ENCODE assay signal across 8 cellular contexts in the genomic region with DNA sequence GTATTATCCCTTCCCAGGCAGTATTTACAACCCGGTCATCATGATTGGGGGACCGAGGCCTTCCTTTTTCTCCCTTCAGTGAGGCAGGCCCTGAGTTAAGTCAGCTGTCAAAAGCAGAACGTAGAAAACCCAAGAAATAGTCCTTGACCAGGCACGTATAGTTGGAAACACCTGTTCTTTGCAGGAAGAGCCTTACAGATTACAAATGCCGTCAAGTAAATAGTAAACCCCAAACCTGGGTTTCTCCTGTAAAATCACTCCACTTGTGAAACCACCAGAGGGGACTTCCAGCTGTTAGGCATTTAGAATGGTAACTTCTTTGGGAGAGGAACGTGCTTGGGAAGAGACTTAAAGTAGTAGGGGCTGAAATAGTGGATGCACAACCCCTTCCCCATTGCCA. TPM values are rescaled to one million over a fixed set of nuclear protein-coding genes. Genes with fewer than 3 reads are reported as not detected.
A peak's percentile ranks its signal among the peaks of the same experiment; 100 is the strongest.
DNase-seq lines count a peak whose midpoint lies in the region; ATAC-seq and TF ChIP-seq lines count a peak whose summit lies in the region.

No MANE protein-coding gene starts in this region.

- no peak overlapping the region for H2AK5ac ChIP-seq in neuronal stem cell (ENCODE audit: low read depth, low read length)

- no peak overlapping the region for H4K8ac ChIP-seq in neuronal stem cell (ENCODE audit: low read depth, low read length)

- no peaks in the 10 kb centered on the region for H3K27me3 ChIP-seq in neuronal stem cell (ENCODE audit: control insufficient read depth in 3 of 3, insufficient read depth in 3 of 3, low read depth in 1 of 3, low read length in 3 of 3)

- H2AFZ ChIP-seq in neuronal stem cell (ENCODE audit: low read length): peak overlapping the region; percentile 95

- intact Hi-C loops in posterior cingulate gyrus (cut with DNase I): loop anchor here (5.0 kb wide), 1 partner anchor 139 kb away; a partner anchor contains a TSS

- no peak overlapping the region for H3K23ac ChIP-seq in neuronal stem cell (ENCODE audit: low read depth, low read length, poor library complexity)

- peaks cover 0 to 11% of the 10 kb centered on the region in 2 donors for H3K9me3 ChIP-seq in neuronal stem cell (replicated peaks in 1 of 2; ENCODE audit: control insufficient read depth in 2 of 2, insufficient read depth in 1 of 2, low read depth in 1 of 2, low read length in 2 of 2)

- no peak overlapping the region for H2BK120ac ChIP-seq in neuronal stem cell (ENCODE audit: low read depth, low read length)

- H4K91ac ChIP-seq in neuronal stem cell (ENCODE audit: low read depth, low read length, poor library complexity): no peak overlapping the region

- H3K4me3 ChIP-seq in coronary artery: no peak overlapping the region
- H3K4me3 ChIP-seq in neuronal stem cell (ENCODE audit: low read length in 2 of 2): no peak overlapping the region

- H3K27ac ChIP-seq in C4-2B: peak overlapping the region; percentile 96
- H3K27ac ChIP-seq in coronary artery: peak overlapping the region; percentile 84 to 90
- H3K27ac ChIP-seq in neuronal stem cell (replicated peaks; ENCODE audit: low read length): no peak overlapping the region

- peaks cover 2 to 8% of the 10 kb centered on the region in 2 donors for H3K4me1 ChIP-seq in neuronal stem cell (ENCODE audit: control insufficient read depth in 2 of 2, insufficient read depth in 1 of 2, low read depth in 1 of 2, low read length in 2 of 2)

- H3K9ac ChIP-seq in neuronal stem cell (ENCODE audit: low read depth, low read length, poor library complexity): no peak overlapping the region

- no peak overlapping the region for H3K18ac ChIP-seq in neuronal stem cell (ENCODE audit: low read length)

- H2BK15ac ChIP-seq in neuronal stem cell (ENCODE audit: low read length): no peak overlapping the region

- ATAC-seq in HG03378 (IDR thresholded peaks at IDR 0.05; ENCODE audit: unreplicated experiment): no peak

- peak; percentile 16 for DNase-seq in NAMALWA (ENCODE audit: low spot score)
- DNase-seq in coronary artery (ENCODE audit: low spot score): no peak
- no peak for DNase-seq in neuronal stem cell (ENCODE audit: low spot score)
- no peak for DNase-seq in posterior cingulate gyrus
- no peak for DNase-seq in OCI-M2 (lab: John Stamatoyannopoulos, UW; ENCODE audit: unreplicated experiment)
- no peak for DNase-seq in ecto neural progenitor cell (ENCODE audit: low spot score)

- H3K4ac ChIP-seq in neuronal stem cell (ENCODE audit: low read length): no peak overlapping the region

- no peak overlapping the region for H3K14ac ChIP-seq in neuronal stem cell (ENCODE audit: low read length)

- no CpG with 5 or more reads among the region's 6 CpGs for WGBS in neuronal stem cell (ENCODE audit: extremely low coverage in 2 of 2, insufficient read length in 2 of 2, insufficient replicate concordance in 1 of 2), 2 donors

- H3K36me3 ChIP-seq in neuronal stem cell (replicated peaks in 1 of 2; ENCODE audit: control insufficient read depth in 2 of 2, insufficient read depth in 2 of 2, low read length in 2 of 2): peaks cover 0 to 14% of the 10 kb centered on the region in 2 donors

- H3K79me1 ChIP-seq in neuronal stem cell (ENCODE audit: low read depth, low read length): peaks cover 2% of the 10 kb centered on the region

- no peak overlapping the region for H2BK5ac ChIP-seq in neuronal stem cell (ENCODE audit: low read length)

- no peak for TF ChIP-seq CTCF in C4-2B (conservative IDR thresholded peaks at IDR 0.05)
- no peak for TF ChIP-seq CTCF in coronary artery (IDR thresholded peaks at IDR 0.05)

- no peak overlapping the region for H2BK12ac ChIP-seq in neuronal stem cell (ENCODE audit: low read length)

- no peak overlapping the region for H3K4me2 ChIP-seq in neuronal stem cell (ENCODE audit: insufficient read depth, low read length, poor library complexity, severe bottlenecking)

RNA-seq across cellular contexts. Expression of a gene that starts 1.0 kb away (rescaled TPM):
- polyA plus RNA-seq in neuronal stem cell (2013, experiment 1 of 2): 23.3 TPM
- 23.8 TPM for polyA plus RNA-seq in neuronal stem cell (2013, experiment 2 of 2)

RNA-seq across cellular contexts. Expression of a gene that starts 39.4 kb away (rescaled TPM):
- polyA plus RNA-seq in neuronal stem cell (2013, experiment 1 of 2): 0.04 TPM
- 0.03 TPM for polyA plus RNA-seq in neuronal stem cell (2013, experiment 2 of 2)

RNA-seq across cellular contexts. Expression of a gene that starts 56.6 kb away (rescaled TPM):
- 10.4 TPM for polyA plus RNA-seq in neuronal stem cell (2013, experiment 1 of 2)
- 11.2 TPM for polyA plus RNA-seq in neuronal stem cell (2013, experiment 2 of 2)
